8 cellular contexts compared by ENCODE assay signal in genomic region chr1:156497743-156498446, GRCh38. TPM values are rescaled to one million over a fixed set of nuclear protein-coding genes. Genes with fewer than 3 reads are reported as not detected.
A peak's percentile ranks its signal among the peaks of the same experiment; 100 is the strongest.
DNase-seq lines count a peak whose midpoint lies in the region; ATAC-seq, FAIRE-seq and TF ChIP-seq lines count a peak whose summit lies in the region.

No MANE protein-coding gene starts in this region.

- TSS peak; percentile 26 for BruUV-seq in GM12878 (replicated peaks; lab: Mats Ljungman, UMichigan)

- no peak for ATAC-seq in GM12878

- peaks cover 31% of the 10 kb centered on the region for H3K36me3 Mint-ChIP-seq in activated naive CD4-positive, alpha-beta T cell treated with anti-CD3 and anti-CD28 coated beads, Interleukin-2, amount 10 ng/mL, durations not matched to agents 7 days and 5 days
- no peaks in the 10 kb centered on the region for H3K36me3 Mint-ChIP-seq in type B pancreatic cell

- H3K4me3 Mint-ChIP-seq in activated naive CD4-positive, alpha-beta T cell treated with anti-CD3 and anti-CD28 coated beads, Interleukin-2, amount 10 ng/mL, durations not matched to agents 7 days and 5 days, result peak overlapping the region; percentile 89
- H3K4me3 Mint-ChIP-seq in type B pancreatic cell, result peak overlapping the region; percentile 89

- peaks cover 67% of the 10 kb centered on the region for H3K4me1 Mint-ChIP-seq in activated naive CD4-positive, alpha-beta T cell treated with anti-CD3 and anti-CD28 coated beads, Interleukin-2, amount 10 ng/mL, durations not matched to agents 7 days and 5 days
- H3K4me1 Mint-ChIP-seq in type B pancreatic cell (ENCODE audit: unreplicated experiment), result peaks cover 42% of the 10 kb centered on the region

- no peak for TF ChIP-seq EP300 in GM12878 (IDR thresholded peaks at IDR 0.05; ENCODE audit: borderline replicate concordance in 1 of 2, control insufficient read depth in 1 of 2, low read depth in 2 of 2, low read length in 2 of 2)

- peaks cover 80% of the 10 kb centered on the region for H3K79me2 ChIP-seq in GM12878 (ENCODE audit: control insufficient read depth, insufficient read depth, low read length)

- peak overlapping the region; percentile 78 for H3K9ac ChIP-seq in GM12878 (ENCODE audit: control insufficient read depth, insufficient read depth, low read length)

- H3K36me3 ChIP-seq in GM12878 (ENCODE audit: control insufficient read depth in 2 of 2, insufficient read depth in 2 of 2, low read length in 1 of 2) (peaks cover 2 to 4% of the 10 kb centered on the region in 2 experiments; a peak in 2 of 4 replicates), mesodermal cell (ENCODE audit: control insufficient read depth, insufficient read depth, low read length) (peaks cover 20% of the 10 kb centered on the region), BE2C (peaks cover 10% of the 10 kb centered on the region), SJCRH30 (no peaks in the 10 kb centered on the region)

- no peaks in the 10 kb centered on the region for H3K27me3 Mint-ChIP-seq in activated naive CD4-positive, alpha-beta T cell treated with anti-CD3 and anti-CD28 coated beads, Interleukin-2, amount 10 ng/mL, durations not matched to agents 7 days and 5 days
- H3K27me3 Mint-ChIP-seq in type B pancreatic cell, result no peaks in the 10 kb centered on the region

- no peaks in the 10 kb centered on the region for H4K20me1 ChIP-seq in GM12878 (ENCODE audit: control insufficient read depth, insufficient read depth)

- SMC1A ChIA-PET in GM12878 (lab: Charles Lee; ENCODE audit: uncharacterized antibody, unreplicated experiment), result interaction anchor here (0.6 to 21.2 kb wide), 8 partner anchors 5 to 104 kb away, joined by 3 to 460 read pairs (median 4); partner anchors contain the start of gene MEF2D

- 0 out of 2 replicates have a peak, but pooled peaks have one; percentile 19 for TF ChIP-seq POLR2A in GM12878 (IDR thresholded peaks at IDR 0.05; ENCODE audit: low read depth, low read length)

- no peak for FAIRE-seq in GM12878 (lab: Jason Lieb, UNC)

- H3K27ac Mint-ChIP-seq in activated naive CD4-positive, alpha-beta T cell treated with anti-CD3 and anti-CD28 coated beads, Interleukin-2, amount 10 ng/mL, durations not matched to agents 7 days and 5 days, result peak overlapping the region; percentile 37
- peak overlapping the region; percentile 52 for H3K27ac Mint-ChIP-seq in type B pancreatic cell

- in situ Hi-C loops in GM12878 (cut with MboI), result no loop called here

- H3K27me3 ChIP-seq in GM12878 (replicated peaks in 1 of 2; ENCODE audit: control insufficient read depth in 2 of 2, insufficient read depth in 2 of 2, low read length in 1 of 2), result no peaks in the 10 kb centered on the region
- no peaks in the 10 kb centered on the region for H3K27me3 ChIP-seq in BE2C
- no peaks in the 10 kb centered on the region for H3K27me3 ChIP-seq in SJCRH30

- 18% methylated on average over 4 of the region's 6 CpGs for WGBS in GM12878 (ENCODE audit: insufficient coverage, insufficient replicate concordance, low lambda C conversion rate, missing lambda C conversion rate)
- WGBS in mesodermal cell (ENCODE audit: insufficient coverage in 2 of 2), 2 experiments, result 79 to 88% methylated on average over 2 to 3 of the region's 6 CpGs

- H3K9me3 ChIP-seq in GM12878 (replicated peaks; ENCODE audit: control insufficient read depth, insufficient read depth, low read length) (no peaks in the 10 kb centered on the region), mesodermal cell (ENCODE audit: control insufficient read depth, low read length) (no peaks in the 10 kb centered on the region), BE2C (no peaks in the 10 kb centered on the region), SJCRH30 (replicated peaks) (no peaks in the 10 kb centered on the region)

- H2AFZ ChIP-seq in GM12878 (ENCODE audit: control insufficient read depth, low read depth, low read length), result no peak overlapping the region

- CTCF ChIA-PET in activated naive CD4-positive, alpha-beta T cell treated with anti-CD3 and anti-CD28 coated beads, Interleukin-2, amount 10 ng/mL, durations not matched to agents 7 days and 5 days (lab: Charles Lee), result interaction anchor here (0.8 to 10.8 kb wide), 4 partner anchors 12 to 111 kb away, joined by 3 to 150 read pairs (median 4); no protein-coding TSS in a partner anchor
- CTCF ChIA-PET in GM12878 (lab: Yijun Ruan, JAX), result interaction anchor here (0.6 to 10.0 kb wide), 11 partner anchors 8 to 111 kb away, joined by 3 to 175 read pairs (median 5); partner anchors contain the start of genes GPATCH4 and NAXE

- H3K4me2 ChIP-seq in GM12878 (ENCODE audit: control insufficient read depth, insufficient read depth), result peak overlapping the region; percentile 94

- TF ChIP-seq RAD21 in GM12878 (IDR thresholded peaks at IDR 0.05; ENCODE audit: insufficient read depth, low read depth, low read length), result no peak

- peak overlapping the region; percentile 45 for H3K27ac ChIP-seq in GM12878 (ENCODE audit: control insufficient read depth, insufficient read depth)
- H3K27ac ChIP-seq in mesodermal cell (ENCODE audit: low read depth, low read length, severe bottlenecking), result no peak overlapping the region
- H3K27ac ChIP-seq in SJCRH30, result no peak overlapping the region

- RAD21 ChIA-PET in GM12878 (lab: Charles Lee; ENCODE audit: unreplicated experiment), result interaction anchor here (0.8 to 4.0 kb wide), 10 partner anchors 9 to 129 kb away, joined by 3 to 41 read pairs (median 8); no protein-coding TSS in a partner anchor

- no peak for TF ChIP-seq CTCF in GM12878 (IDR thresholded peaks at IDR 0.05 in 2 of 3, conservative IDR thresholded peaks at IDR 0.05 in 1 of 3; ENCODE audit: control insufficient read depth in 2 of 3, extremely low read depth in 1 of 3, insufficient read depth in 1 of 3, low read depth in 3 of 3, low read length in 3 of 3)
- no peak for TF ChIP-seq CTCF in type B pancreatic cell (conservative IDR thresholded peaks at IDR 0.05)
- no peak for TF ChIP-seq CTCF in BE2C (IDR thresholded peaks at IDR 0.05; ENCODE audit: low read depth, low read length)

- H3K9me3 Mint-ChIP-seq in activated naive CD4-positive, alpha-beta T cell treated with anti-CD3 and anti-CD28 coated beads, Interleukin-2, amount 10 ng/mL, durations not matched to agents 7 days and 5 days, result no peaks in the 10 kb centered on the region
- no peaks in the 10 kb centered on the region for H3K9me3 Mint-ChIP-seq in type B pancreatic cell

- POLR2A ChIA-PET in GM12878 (lab: Charles Lee), result interaction anchor here (0.7 to 23.9 kb wide), 8 partner anchors 6 to 250 kb away, joined by 3 to 630 read pairs (median 5); partner anchors contain the start of genes MEF2D and NAXE

- intact Hi-C loops in GM12878 (cut with micrococcal nuclease; ENCODE audit: unreplicated experiment), result loop anchor here (2.0 kb wide), 1 partner anchor 17 kb away; no protein-coding TSS in a partner anchor

- H3K4me3 ChIP-seq in GM12878, result peak overlapping the region; percentile 92
- peak overlapping the region; percentile 97 for H3K4me3 ChIP-seq in mesodermal cell (ENCODE audit: extremely low read depth, insufficient read depth, low read length, poor library complexity, severe bottlenecking)
- H3K4me3 ChIP-seq in BE2C (ENCODE audit: low read depth, low read length), result no peak overlapping the region
- H3K4me3 ChIP-seq in SJCRH30, result no peak overlapping the region

- no peak for DNase-seq in activated naive CD4-positive, alpha-beta T cell treated with anti-CD3 and anti-CD28 coated beads, Interleukin-2, amount 10 ng/mL, durations not matched to agents 7 days and 5 days
- no peak for DNase-seq in activated naive CD4-positive, alpha-beta T cell (lab: John Stamatoyannopoulos, UW)
- DNase-seq in GM12878 (ENCODE audit: low read depth, low spot score) (no peak), type B pancreatic cell (ENCODE audit: extremely low spot score, unreplicated experiment) (no peak), BE2C (no peak), SJCRH30 (no peak), UCSD-AML1 (lab: John Stamatoyannopoulos, UW; ENCODE audit: unreplicated experiment) (no peak)

- H3K4me1 ChIP-seq in GM12878 (ENCODE audit: control insufficient read depth, insufficient read depth, low read length) (peaks cover 57% of the 10 kb centered on the region), mesodermal cell (ENCODE audit: control insufficient read depth, insufficient read depth, low read length, poor library complexity, severe bottlenecking) (peaks cover 58% of the 10 kb centered on the region), BE2C (peaks cover 17% of the 10 kb centered on the region), SJCRH30 (peaks cover 62% of the 10 kb centered on the region)

TF ChIP-seq in GM12878, 131 proteins besides CTCF, POLR2A, EP300 and RAD21 (continues in another document):
- TF ChIP-seq MXI1 (IDR thresholded peaks at IDR 0.05; ENCODE audit: low read depth, low read length) (no peak), NR2F1 (conservative IDR thresholded peaks at IDR 0.05) (0 out of 2 replicates have a peak, but pooled peaks have one; percentile 6), EED (IDR thresholded peaks at IDR 0.05; ENCODE audit: low read depth) (no peak)

RNA-seq across cellular contexts. Expression of gene MEF2D, which starts 2.7 kb away (rescaled TPM):
- total RNA-seq in GM12878 (2013; cell fraction: nucleolus; rRNA removed), result 44.6 and 59.9 TPM in 2 replicates
- 13.8 and 17.1 TPM in 2 replicates for total RNA-seq in GM12878 (2014; rRNA removed)
- total RNA-seq in GM12878 (2014; rRNA removed; fragmentation: Illumina TruSeq; extraction: Trizol), result 8.1 and 9.1 TPM in 2 replicates
- 47.3 and 53.0 TPM in 2 replicates for total RNA-seq in GM12878 (2021)
- 10.6 TPM for polyA plus RNA-seq in GM12878 (2011; ENCODE audit: low read depth)
- 4.7 and 12.0 TPM in 2 replicates for polyA plus RNA-seq in GM12878 (2011; rRNA removed)
- polyA plus RNA-seq in GM12878 (2011; cell fraction: cytosol; rRNA removed), result 16.5 and 18.1 TPM in 2 replicates
- polyA plus RNA-seq in GM12878 (2011; cell fraction: nucleus; rRNA removed), result 34.0 and 52.7 TPM in 2 replicates
- 27.0 and 28.1 TPM in 2 replicates for polyA plus RNA-seq in GM12878 (2012)
- 11.2 and 16.5 TPM in 2 replicates for polyA plus RNA-seq in GM12878 (2014; fragmentation: Illumina TruSeq; extraction: Trizol)
- polyA plus RNA-seq in GM12878 (2014; fragmentation: Nextera tagmentation; extraction: Ambion mirVana), result 1 to 10 TPM in 1 of 2 experiments, under 1 TPM in 1; 0.61 to 1.3 TPM
- 23.7 and 26.4 TPM in 2 replicates for polyA plus RNA-seq in GM12878 (2014; rRNA removed)
- 10 to 100 TPM; 38.2 to 44.2 TPM for polyA plus RNA-seq in GM12878 (2016; fragmentation: Nextera tagmentation; extraction: Ambion mirVana)
- polyA minus RNA-seq in GM12878 (2011; rRNA and poly(A)+ RNA removed), result 13.3 and 13.9 TPM in 2 replicates
- polyA minus RNA-seq in GM12878 (2011; cell fraction: cytosol; rRNA and poly(A)+ RNA removed), result 14.3 and 15.9 TPM in 2 replicates
- 11.0 and 24.5 TPM in 2 replicates for polyA minus RNA-seq in GM12878 (2011; cell fraction: nucleus; rRNA and poly(A)+ RNA removed)
- 29.5 TPM for polyA plus RNA-seq in mesodermal cell (2013, experiment 1 of 2)
- polyA plus RNA-seq in mesodermal cell (2013, experiment 2 of 2), result 23.9 TPM
- 20.7 and 26.1 TPM in 2 replicates for total RNA-seq in type B pancreatic cell (ENCODE audit: low replicate concordance)
- polyA plus RNA-seq in BE2C (2012; ENCODE audit: insufficient read depth, insufficient read length, low read depth), result 55.3 TPM
- total RNA-seq in SJCRH30 (2014; rRNA removed; shearing (Covaris generic)), result 10.0 and 13.3 TPM in 2 replicates

Comparison
In these comparisons a context has a peak if more than half of its experiments do, and no peak if none do; other contexts are left out.
1. H3K4me3 ChIP-seq: peak in GM12878 (single experiment) and mesodermal cell (single experiment); none in BE2C (single experiment) and SJCRH30 (single experiment).